Comparison of ENCODE assay signal across 9 cellular contexts in genomic region chr5:128538249-128539037, GRCh38. TPM values are rescaled to one million over a fixed set of nuclear protein-coding genes. Genes with fewer than 3 reads are reported as not detected.
DNase-seq lines count a peak whose midpoint lies in the region; ATAC-seq, FAIRE-seq and TF ChIP-seq lines count a peak whose summit lies in the region.
"Had no signal": no experiment of that assay in that cellular context is flagged by ENCODE, and none has a peak within 500 bp of the region (broad histone marks: within the 10 kb centered on the region; RNA-seq: fewer than 3 reads in every experiment).

No MANE protein-coding gene starts in this region.

- H3K4me2 ChIP-seq in keratinocyte (ENCODE audit: control insufficient read depth, extremely low read depth, insufficient read depth, low read depth, low read length), result peak overlapping the region; percentile 90

- H3K36me3 ChIP-seq in HUES48 (ENCODE audit: control insufficient read depth, insufficient read depth, low read length) (no peaks in the 10 kb centered on the region), body of pancreas (replicated peaks in 1 of 2; ENCODE audit: insufficient read depth in 1 of 2, low read depth in 2 of 2) (no peaks in the 10 kb centered on the region), keratinocyte (ENCODE audit: control insufficient read depth in 2 of 2, extremely low read depth in 1 of 2, insufficient read depth in 2 of 2, low read length in 2 of 2) (peaks cover 0 to 1% of the 10 kb centered on the region in 2 experiments), stomach smooth muscle (ENCODE audit: control insufficient read depth in 2 of 2, insufficient read depth in 2 of 2, low read length in 2 of 2) (no peaks in the 10 kb centered on the region)

- FAIRE-seq in keratinocyte (lab: Jason Lieb, UNC), result no peak

- H2AFZ ChIP-seq in keratinocyte (ENCODE audit: control insufficient read depth, low read length), result peak overlapping the region; percentile 79

- H3K27ac ChIP-seq in AG04450 (ENCODE audit: low read depth, low read length) (peak overlapping the region; percentile 42), HUES48 (ENCODE audit: low read depth, low read length) (peak overlapping the region; percentile 75), body of pancreas (no peak overlapping the region), keratinocyte (ENCODE audit: control insufficient read depth, insufficient read depth, low read length) (peak overlapping the region; percentile 61), stomach smooth muscle (ENCODE audit: low read length) (no peak overlapping the region)

- H3K9ac ChIP-seq in HUES48 (ENCODE audit: low read depth, low read length) (no peak overlapping the region), keratinocyte (ENCODE audit: control insufficient read depth, extremely low read depth, insufficient read depth, low read length) (peak overlapping the region; percentile 78), stomach smooth muscle (ENCODE audit: low read length in 2 of 2) (no peak overlapping the region)

- H3K9me1 ChIP-seq in keratinocyte (ENCODE audit: control insufficient read depth, extremely low read depth, insufficient read depth, low read length), result no peaks in the 10 kb centered on the region

- H3K9me3 ChIP-seq in AG04450 (ENCODE audit: control insufficient read depth, insufficient read depth, low read length) (no peaks in the 10 kb centered on the region; the same call in 1 of the 2 replicates), HUES48 (ENCODE audit: control insufficient read depth, insufficient read depth, low read length) (no peaks in the 10 kb centered on the region), body of pancreas (no peaks in the 10 kb centered on the region), keratinocyte (ENCODE audit: control insufficient read depth, low read depth, low read length) (no peaks in the 10 kb centered on the region), stomach smooth muscle (ENCODE audit: control insufficient read depth in 2 of 2, low read length in 2 of 2) (peaks cover 3 to 4% of the 10 kb centered on the region in 2 donors)

- intact Hi-C loops in body of pancreas (cut with DNase I), result no loop called here
- intact Hi-C loops in activated CD8-positive, alpha-beta T cell treated with anti-CD3 and anti-CD28 coated beads for 36 hours (cut with micrococcal nuclease), result no loop called here

- no peaks in the 10 kb centered on the region for H3K9me3 Mint-ChIP-seq in activated CD8-positive, alpha-beta T cell treated with anti-CD3 and anti-CD28 coated beads for 36 hours
- H3K9me3 Mint-ChIP-seq: stimulated activated naive B cell treated with anti-CD40 and anti-IgM and Interleukin-4, amounts not matched to agents 10 μg/mL and 1 μg/mL and 100 μg/mL, for 72 hours had no signal

- ATAC-seq in body of pancreas (peak; percentile 27), GM19035 (IDR thresholded peaks at IDR 0.05; ENCODE audit: unreplicated experiment) (no peak)
- no peak for ATAC-seq in activated CD8-positive, alpha-beta T cell treated with anti-CD3 and anti-CD28 coated beads for 36 hours

- TF ChIP-seq POLR2A in body of pancreas (IDR thresholded peaks at IDR 0.05), result no peak

- H3K27ac Mint-ChIP-seq in activated CD8-positive, alpha-beta T cell treated with anti-CD3 and anti-CD28 coated beads for 36 hours, result no peak overlapping the region
- H3K27ac Mint-ChIP-seq: stimulated activated naive B cell treated with anti-CD40 and anti-IgM and Interleukin-4, amounts not matched to agents 10 μg/mL and 1 μg/mL and 100 μg/mL, for 72 hours had no signal

- TF ChIP-seq CTCF in AG04450 (IDR thresholded peaks at IDR 0.05; ENCODE audit: low read depth, low read length) (no peak), body of pancreas (IDR thresholded peaks at IDR 0.05) (no peak), keratinocyte (optimal IDR thresholded peaks at IDR 0.05 in 1 of 3, IDR thresholded peaks at IDR 0.05 in 1 of 3, conservative IDR thresholded peaks at IDR 0.05 in 1 of 3; ENCODE audit: extremely low read depth in 1 of 3, insufficient read depth in 2 of 3, low read length in 3 of 3) (no peak)
- TF ChIP-seq CTCF in activated CD8-positive, alpha-beta T cell treated with anti-CD3 and anti-CD28 coated beads for 36 hours (IDR thresholded peaks at IDR 0.05), result no peak

- H3K27me3 Mint-ChIP-seq in activated CD8-positive, alpha-beta T cell treated with anti-CD3 and anti-CD28 coated beads for 36 hours, result peaks cover 29% of the 10 kb centered on the region

- H3K36me3 Mint-ChIP-seq in activated CD8-positive, alpha-beta T cell treated with anti-CD3 and anti-CD28 coated beads for 36 hours (ENCODE audit: low read depth), result peaks cover 1% of the 10 kb centered on the region
- H3K36me3 Mint-ChIP-seq: stimulated activated naive B cell treated with anti-CD40 and anti-IgM and Interleukin-4, amounts not matched to agents 10 μg/mL and 1 μg/mL and 100 μg/mL, for 72 hours had no signal

- peaks cover 15% of the 10 kb centered on the region for H3K79me2 ChIP-seq in keratinocyte (ENCODE audit: control insufficient read depth, insufficient read depth, low read length)

- no peaks in the 10 kb centered on the region for H3K4me1 Mint-ChIP-seq in activated CD8-positive, alpha-beta T cell treated with anti-CD3 and anti-CD28 coated beads for 36 hours (ENCODE audit: low read depth)

- no peaks in the 10 kb centered on the region for H3K4me1 ChIP-seq in HUES48 (ENCODE audit: control insufficient read depth, insufficient read depth, low read length)
- H3K4me1 ChIP-seq in body of pancreas, result peaks cover 25% of the 10 kb centered on the region
- H3K4me1 ChIP-seq in keratinocyte (ENCODE audit: control insufficient read depth, extremely low read depth, insufficient read depth, low read length), result peaks cover 20% of the 10 kb centered on the region
- peaks cover 17% of the 10 kb centered on the region for H3K4me1 ChIP-seq in stomach smooth muscle (ENCODE audit: control insufficient read depth, insufficient read depth, low read length)

- CTCF ChIA-PET in AG04450 (lab: Charles Lee), result interaction anchor here (1.4 kb wide), 1 partner anchor 135 kb away, joined by 5 read pairs; no protein-coding TSS in a partner anchor
- CTCF ChIA-PET in activated CD8-positive, alpha-beta T cell treated with anti-CD3 and anti-CD28 coated beads for 36 hours (lab: Charles Lee), result no interaction called here

- H3K4me3 Mint-ChIP-seq in activated CD8-positive, alpha-beta T cell treated with anti-CD3 and anti-CD28 coated beads for 36 hours, result no peak overlapping the region

- H4K20me1 ChIP-seq in keratinocyte (ENCODE audit: control insufficient read depth, extremely low read depth, insufficient read depth, low read length), result no peaks in the 10 kb centered on the region

- 0 to 3% methylated on average over 50 to 63 of the region's 65 CpGs for WGBS in body of pancreas, 2 donors

- POLR2A ChIA-PET in AG04450 (lab: Yijun Ruan, JAX), result interaction anchor here (1.2 to 2.6 kb wide), 3 partner anchors 13 to 107 kb away, joined by 3 to 9 read pairs (median 8); no protein-coding TSS in a partner anchor
- POLR2A ChIA-PET in activated CD8-positive, alpha-beta T cell treated with anti-CD3 and anti-CD28 coated beads for 36 hours (lab: Charles Lee), result no interaction called here

- H3K4me3 ChIP-seq in AG04450 (ENCODE audit: low read depth, low read length) (peak overlapping the region; percentile 70), HUES48 (ENCODE audit: low read depth, low read length) (peak overlapping the region; percentile 55), body of pancreas (peak overlapping the region in 1 of 2 donors; percentile 43), keratinocyte (ENCODE audit: control insufficient read depth in 2 of 3, extremely low read depth in 1 of 3, insufficient read depth in 2 of 3, low read depth in 1 of 3, low read length in 3 of 3) (peak overlapping the region; percentile 63 to 90 (median 77)), stomach smooth muscle (ENCODE audit: low read length in 2 of 2) (peak overlapping the region; percentile 52 to 74)

- H3K27me3 ChIP-seq in AG04450 (ENCODE audit: control insufficient read depth, insufficient read depth, low read length) (peaks cover 15% of the 10 kb centered on the region), HUES48 (ENCODE audit: control insufficient read depth, insufficient read depth, low read length) (peaks cover 54% of the 10 kb centered on the region), body of pancreas (peaks cover 0 to 14% of the 10 kb centered on the region in 2 donors), keratinocyte (ENCODE audit: control insufficient read depth, extremely low read depth, insufficient read depth, low read length) (peaks cover 3% of the 10 kb centered on the region), stomach smooth muscle (ENCODE audit: control insufficient read depth in 1 of 2, insufficient read depth in 2 of 2, low read length in 2 of 2) (peaks cover 12 to 22% of the 10 kb centered on the region in 2 donors)

- dilution Hi-C loops in keratinocyte (cut with MboI; ENCODE audit: extremely low pct_ligation_motif_present, low sequenced_read_pairs), result no loop called here

- DNase-seq in AG04450 (ENCODE audit: low read depth, low spot score) (peak; percentile 55), body of pancreas (peak in 2 of 4 donors; percentile 15 to 59), keratinocyte (ENCODE audit: low read depth, low spot score) (peak; percentile 52), COLO829 (ENCODE audit: low spot score) (no peak)
- no peak for DNase-seq in activated CD8-positive, alpha-beta T cell treated with anti-CD3 and anti-CD28 coated beads for 36 hours
- DNase-seq: stimulated activated naive B cell treated with anti-CD40 and anti-IgM and Interleukin-4, amounts not matched to agents 10 μg/mL and 1 μg/mL and 100 μg/mL, for 72 hours had no signal

RNA-seq across cellular contexts. Expression of gene FBN2, which starts 0.4 kb away (rescaled TPM):
- polyA plus RNA-seq in AG04450 (2011; rRNA removed), result 46.5 and 47.2 TPM in 2 replicates
- 162 and 170 TPM in 2 replicates for polyA minus RNA-seq in AG04450 (2011; rRNA and poly(A)+ RNA removed)
- total RNA-seq in body of pancreas, result under 1 TPM in 1 of 2 donors, not detected in 1; 0.26 TPM
- polyA plus RNA-seq in keratinocyte, result 21.8 to 40.5 TPM (median 30.1 TPM) in 3 replicates
- 4.4 TPM for polyA plus RNA-seq in keratinocyte (2011; ENCODE audit: low read depth)
- polyA plus RNA-seq in keratinocyte (2011; cell fraction: cytosol; rRNA removed), result 6.4 and 8.0 TPM in 2 replicates
- polyA plus RNA-seq in keratinocyte (2011; cell fraction: nucleus; rRNA removed), result 84.8 and 90.2 TPM in 2 replicates
- 5.7 and 45.8 TPM in 2 replicates for polyA plus RNA-seq in keratinocyte (2012; ENCODE audit: low replicate concordance)
- 87.4 to 164 TPM (median 108 TPM) in 3 replicates for polyA minus RNA-seq in keratinocyte
- 37.6 TPM for polyA minus RNA-seq in keratinocyte (2011; cell fraction: cytosol; rRNA and poly(A)+ RNA removed)
- 213 and 385 TPM in 2 replicates for polyA minus RNA-seq in keratinocyte (2011; cell fraction: nucleus; rRNA and poly(A)+ RNA removed)
- total RNA-seq in activated CD8-positive, alpha-beta T cell treated with anti-CD3 and anti-CD28 coated beads for 36 hours, result not detected

Comparison
In these comparisons a context has a peak if more than half of its experiments do, and no peak if none do; other contexts are left out.
1. DNase-seq: peak in AG04450 (single experiment) and keratinocyte (single experiment); none in activated CD8-positive, alpha-beta T cell treated with anti-CD3 and anti-CD28 coated beads for 36 hours (single experiment) and COLO829 (single experiment).
2. H3K27ac ChIP-seq: peak in AG04450 (single experiment), HUES48 (single experiment) and keratinocyte (single experiment); none in body of pancreas (0 of 4) and stomach smooth muscle (single experiment).